In genomic region chr11:12125609-12126149, GRCh38 we compare ENCODE assay signal across 15 cellular contexts. TPM values are rescaled to one million over a fixed set of nuclear protein-coding genes. Genes with fewer than 3 reads are reported as not detected.
DNase-seq lines count a peak whose midpoint lies in the region; ATAC-seq and TF ChIP-seq lines count a peak whose summit lies in the region.
"Had no signal": no experiment of that assay in that cellular context is flagged by ENCODE, and none has a peak within 500 bp of the region (broad histone marks: within the 10 kb centered on the region; RNA-seq: fewer than 3 reads in every experiment).

No MANE protein-coding gene starts in this region.

- H3K4me2 ChIP-seq in smooth muscle cell, result peak overlapping the region; percentile 63
- H3K4me2 ChIP-seq: GM23338 had no signal

- WGBS in smooth muscle cell (ENCODE audit: low lambda C conversion rate), result 18% methylated on average over 4 of the region's 4 CpGs
- 13 to 21% methylated on average over 4 of the region's 4 CpGs for WGBS in aorta, 2 donors

- no peak for DNase-seq in activated CD4-positive, CD25-positive, alpha-beta regulatory T cell (lab: John Stamatoyannopoulos, UW)
- DNase-seq in SW480 (ENCODE audit: low spot score), result peak; percentile 67
- peak; percentile 58 for DNase-seq in fibroblast of mammary gland (ENCODE audit: low read depth)
- DNase-seq in smooth muscle cell (lab: John Stamatoyannopoulos, UW; ENCODE audit: unreplicated experiment), result no peak
- no peak for DNase-seq in aorta
- DNase-seq in middle frontal gyrus (ENCODE audit: extremely low spot score, low spot score), result no peak
- DNase-seq in GM19240 (ENCODE audit: insufficient read length, low spot score), result no peak
- DNase-seq: activated naive CD4-positive, alpha-beta T cell treated with anti-CD3 and anti-CD28 coated beads for 36 hours; cortex of kidney; gastrocnemius medialis; left cardiac atrium; NCI-H1694 had no signal

- H3K4me3 ChIP-seq in fibroblast of mammary gland (ENCODE audit: control insufficient read depth, low read depth, low read length), result no peak overlapping the region
- H3K4me3 ChIP-seq in smooth muscle cell, result no peak overlapping the region
- no peak overlapping the region for H3K4me3 ChIP-seq in aorta (ENCODE audit: low read length in 2 of 2)
- H3K4me3 ChIP-seq: gastrocnemius medialis, GM23338, SK-N-MC had no signal

- no peak overlapping the region for H2AFZ ChIP-seq in smooth muscle cell (ENCODE audit: low read depth)
- H2AFZ ChIP-seq: GM23338 had no signal

- peaks cover 31% of the 10 kb centered on the region for H4K20me1 ChIP-seq in smooth muscle cell (ENCODE audit: low read depth)

- H3K27ac ChIP-seq in smooth muscle cell (ENCODE audit: low read depth) (peak overlapping the region; percentile 94), aorta (ENCODE audit: low read depth in 1 of 2, low read length in 2 of 2) (peak overlapping the region in 1 of 2 donors; percentile 7)
- H3K27ac ChIP-seq: SK-N-MC had no signal

- peak; percentile 56 to 74 for ATAC-seq in activated CD4-positive, CD25-positive, alpha-beta regulatory T cell treated with anti-CD3 and anti-CD28 coated beads, Interleukin-2, amount 50 U/mL, for 24 hours
- ATAC-seq in aorta (ENCODE audit: low FRiP score), result no peak
- ATAC-seq: GM23338 had no signal

- peak overlapping the region; percentile 79 for H3K9ac ChIP-seq in smooth muscle cell (ENCODE audit: low read depth)

- no peaks in the 10 kb centered on the region for H3K27me3 ChIP-seq in smooth muscle cell (ENCODE audit: low read depth)
- H3K27me3 ChIP-seq in aorta (ENCODE audit: control insufficient read depth in 1 of 2, insufficient read depth in 2 of 2, low read length in 1 of 2), result no peaks in the 10 kb centered on the region
- H3K27me3 ChIP-seq: gastrocnemius medialis had no signal

- no peaks in the 10 kb centered on the region for H3K9me3 ChIP-seq in smooth muscle cell (replicated peaks; ENCODE audit: low read depth)
- no peaks in the 10 kb centered on the region for H3K9me3 ChIP-seq in aorta (ENCODE audit: control insufficient read depth, low read length)
- H3K9me3 ChIP-seq: gastrocnemius medialis had no signal

- peaks cover 68% of the 10 kb centered on the region for H3K79me2 ChIP-seq in smooth muscle cell (ENCODE audit: low read depth)

- intact Hi-C loops in aorta (cut with DNase I), result no loop called here

- peaks cover 28% of the 10 kb centered on the region for H3K4me1 ChIP-seq in smooth muscle cell (ENCODE audit: low read depth)
- peaks cover 7 to 8% of the 10 kb centered on the region in 2 donors for H3K4me1 ChIP-seq in aorta (ENCODE audit: control insufficient read depth in 1 of 2, insufficient read depth in 2 of 2, low read length in 2 of 2)

- H3K36me3 ChIP-seq in smooth muscle cell (ENCODE audit: low read depth), result no peaks in the 10 kb centered on the region
- peaks cover 0 to 2% of the 10 kb centered on the region in 2 donors for H3K36me3 ChIP-seq in aorta (ENCODE audit: control insufficient read depth in 1 of 2, insufficient read depth in 2 of 2, low read length in 1 of 2)
- H3K36me3 ChIP-seq: gastrocnemius medialis had no signal

- no peak for TF ChIP-seq CTCF in fibroblast of mammary gland (conservative IDR thresholded peaks at IDR 0.05; ENCODE audit: control insufficient read depth, insufficient read depth, low read depth, low read length)
- TF ChIP-seq CTCF in smooth muscle cell (IDR thresholded peaks at IDR 0.05; ENCODE audit: borderline replicate concordance, insufficient read depth, poor library complexity, severe bottlenecking), result no peak

- H3F3A ChIP-seq in smooth muscle cell (ENCODE audit: low read depth), result peaks cover 46% of the 10 kb centered on the region

RNA-seq across cellular contexts. Expression of gene MICAL2, which starts 15.3 kb away (rescaled TPM):
- 278 and 287 TPM in 2 replicates for total RNA-seq in smooth muscle cell
- polyA plus RNA-seq in smooth muscle cell, result 158 and 161 TPM in 2 replicates
- 100 to 1,000 TPM; 315 to 605 TPM for total RNA-seq in aorta
- polyA plus RNA-seq in aorta, result 100 to 1,000 TPM in 1 of 2 donors, 10 to 100 TPM in 1; 87.7 to 245 TPM

Comparison
In these comparisons a context has a peak if more than half of its experiments do, and no peak if none do; other contexts are left out.
1. DNase-seq: peak in SW480 (single experiment) and fibroblast of mammary gland (single experiment); none in activated CD4-positive, CD25-positive, alpha-beta regulatory T cell (0 of 4), smooth muscle cell (single experiment), aorta (0 of 2), middle frontal gyrus (single experiment) and GM19240 (single experiment).